Comparison of ENCODE assay signal across 2 cellular contexts in genomic region chr10:110408203-110408871, GRCh38.
TF ChIP-seq lines count a peak whose summit lies in the region.

No MANE protein-coding gene starts in this region.

TF ChIP-seq in SK-N-SH, 30 proteins besides CTCF, POLR2A, EP300 and RAD21 (continued from another document):
- TF ChIP-seq CHD2 (IDR thresholded peaks at IDR 0.05; ENCODE audit: low read length, partially characterized antibody) (no peak), USF1 (IDR thresholded peaks at IDR 0.05; ENCODE audit: borderline replicate concordance, low read depth) (no peak), RXRA (IDR thresholded peaks at IDR 0.05; ENCODE audit: borderline replicate concordance, low read depth) (no peak), TEAD4 (IDR thresholded peaks at IDR 0.05; ENCODE audit: borderline replicate concordance, insufficient read depth) (no peak), EZH2phosphoT487 (IDR thresholded peaks at IDR 0.05; ENCODE audit: borderline replicate concordance, low read depth) (no peak), SIN3A (IDR thresholded peaks at IDR 0.05; ENCODE audit: borderline replicate concordance, low read depth, low read length) (no peak), GABPA (IDR thresholded peaks at IDR 0.05; ENCODE audit: low read depth) (no peak)
- TF ChIP-seq, protein P1, sequence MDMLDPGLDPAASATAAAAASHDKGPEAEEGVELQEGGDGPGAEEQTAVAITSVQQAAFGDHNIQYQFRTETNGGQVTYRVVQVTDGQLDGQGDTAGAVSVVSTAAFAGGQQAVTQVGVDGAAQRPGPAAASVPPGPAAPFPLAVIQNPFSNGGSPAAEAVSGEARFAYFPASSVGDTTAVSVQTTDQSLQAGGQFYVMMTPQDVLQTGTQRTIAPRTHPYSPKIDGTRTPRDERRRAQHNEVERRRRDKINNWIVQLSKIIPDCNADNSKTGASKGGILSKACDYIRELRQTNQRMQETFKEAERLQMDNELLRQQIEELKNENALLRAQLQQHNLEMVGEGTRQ (IDR thresholded peaks at IDR 0.05; ENCODE audit: borderline replicate concordance, low read depth, low read length): no peak
- TF ChIP-seq, protein P2, sequence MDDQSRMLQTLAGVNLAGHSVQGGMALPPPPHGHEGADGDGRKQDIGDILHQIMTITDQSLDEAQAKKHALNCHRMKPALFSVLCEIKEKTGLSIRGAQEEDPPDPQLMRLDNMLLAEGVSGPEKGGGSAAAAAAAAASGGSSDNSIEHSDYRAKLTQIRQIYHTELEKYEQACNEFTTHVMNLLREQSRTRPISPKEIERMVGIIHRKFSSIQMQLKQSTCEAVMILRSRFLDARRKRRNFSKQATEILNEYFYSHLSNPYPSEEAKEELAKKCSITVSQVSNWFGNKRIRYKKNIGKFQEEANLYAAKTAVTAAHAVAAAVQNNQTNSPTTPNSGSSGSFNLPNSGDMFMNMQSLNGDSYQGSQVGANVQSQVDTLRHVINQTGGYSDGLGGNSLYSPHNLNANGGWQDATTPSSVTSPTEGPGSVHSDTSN (IDR thresholded peaks at IDR 0.05): no peak

TF ChIP-seq in SK-N-SH treated with all-trans-retinoic acid at 6 μM for 48 hours, 23 proteins besides CTCF, POLR2A, EP300 and RAD21 (continued from another document):
- TF ChIP-seq PPARA (CRISPR knock-in tag; IDR thresholded peaks at IDR 0.05; ENCODE audit: borderline replicate concordance): no peak
- no peak for TF ChIP-seq SNAI2 (CRISPR knock-in tag; IDR thresholded peaks at IDR 0.05)
- no peak for TF ChIP-seq ZFP30 (CRISPR knock-in tag; IDR thresholded peaks at IDR 0.05)
TF ChIP-seq in SK-N-SH treated with all-trans-retinoic acid at 6 μM for 48 hours: peak in this region for 0.
